In genomic region chr3:71006810-71007785, GRCh38 we compare ENCODE assay signal across 8 cellular contexts.
DNase-seq lines count a peak whose midpoint lies in the region; ATAC-seq, FAIRE-seq and TF ChIP-seq lines count a peak whose summit lies in the region.

No MANE protein-coding gene starts in this region.

- TF ChIP-seq POLR2A in erythroblast (IDR thresholded peaks at IDR 0.05; ENCODE audit: low read length), result no peak

- H3K9me3 ChIP-seq in naive thymus-derived CD4-positive, alpha-beta T cell (ENCODE audit: control insufficient read depth in 2 of 3, low read length in 3 of 3), result no peaks in the 10 kb centered on the region

- FAIRE-seq in D721Med (lab: Jason Lieb, UNC), result no peak
- peak; percentile 71 for FAIRE-seq in RCC 7860 (lab: Jason Lieb, UNC)

- H3K4me3 Mint-ChIP-seq in HFFc6, result no peak overlapping the region
- peak overlapping the region in 5 of 10 donors; percentile 34 to 62 (median 49) for H3K4me3 Mint-ChIP-seq in naive thymus-derived CD4-positive, alpha-beta T cell

- H3K36me3 ChIP-seq in naive thymus-derived CD4-positive, alpha-beta T cell (ENCODE audit: control insufficient read depth in 2 of 3, insufficient read depth in 3 of 3, low read length in 3 of 3), result peaks cover 0 to 10% (median 4%) of the 10 kb centered on the region in 3 experiments

- intact Hi-C loops in naive thymus-derived CD4-positive, alpha-beta T cell (cut with micrococcal nuclease), result loop anchor here (1.0 to 5.0 kb wide), 8 partner anchors 10 to 579 kb away; no protein-coding TSS in a partner anchor

- H3K4me3 ChIP-seq in naive thymus-derived CD4-positive, alpha-beta T cell (ENCODE audit: low read length), result no peak overlapping the region

- peak overlapping the region; percentile 74 for H3K27ac ChIP-seq in naive thymus-derived CD4-positive, alpha-beta T cell (ENCODE audit: low read depth, low read length)

- ATAC-seq in naive thymus-derived CD4-positive, alpha-beta T cell, result peak; percentile 54
- ATAC-seq in HG03095 (IDR thresholded peaks at IDR 0.05; ENCODE audit: unreplicated experiment) (no peak), GM21619 (IDR thresholded peaks at IDR 0.05; ENCODE audit: unreplicated experiment) (no peak)

- DNase-seq in D721Med (ENCODE audit: insufficient read length, low spot score) (no peak), HFFc6 (no peak), RCC 7860 (ENCODE audit: low spot score) (peak; percentile 17), erythroblast (lab: John Stamatoyannopoulos, UW) (peak; percentile 36 to 49), NCI-H446 treated with DMSO at 0.1 percent for 48 hours (lab: John Stamatoyannopoulos, UW) (no peak)
- DNase-seq in naive thymus-derived CD4-positive, alpha-beta T cell, result peak in 5 of 9 donors; percentile 25 to 45 (median 40)

- H3K27me3 Mint-ChIP-seq in HFFc6 (ENCODE audit: insufficient read depth), result no peaks in the 10 kb centered on the region
- no peaks in the 10 kb centered on the region for H3K27me3 Mint-ChIP-seq in naive thymus-derived CD4-positive, alpha-beta T cell

- CTCF ChIA-PET in naive thymus-derived CD4-positive, alpha-beta T cell (lab: Charles Lee), result interaction anchor here (0.7 to 1.2 kb wide), 8 partner anchors 44 to 1247 kb away, joined by 3 to 4 read pairs (median 3); no protein-coding TSS in a partner anchor

- no peaks in the 10 kb centered on the region for H3K27me3 ChIP-seq in naive thymus-derived CD4-positive, alpha-beta T cell (ENCODE audit: control insufficient read depth in 2 of 2, insufficient read depth in 2 of 2, low read length in 2 of 2)

- peaks cover 20 to 49% of the 10 kb centered on the region in 2 donors for H3K4me1 ChIP-seq in naive thymus-derived CD4-positive, alpha-beta T cell (ENCODE audit: control insufficient read depth in 2 of 2, insufficient read depth in 2 of 2, low read length in 2 of 2)

- peaks cover 40% of the 10 kb centered on the region for H3K4me1 Mint-ChIP-seq in HFFc6 (ENCODE audit: low read depth)
- H3K4me1 Mint-ChIP-seq in naive thymus-derived CD4-positive, alpha-beta T cell, result peaks cover 35 to 84% (median 75%) of the 10 kb centered on the region in 7 donors

- no peaks in the 10 kb centered on the region for H3K9me3 Mint-ChIP-seq in HFFc6
- H3K9me3 Mint-ChIP-seq in naive thymus-derived CD4-positive, alpha-beta T cell, result no peaks in the 10 kb centered on the region

- H3K27ac Mint-ChIP-seq in HFFc6, result peak overlapping the region; percentile 21; the same call in 1 of the 2 replicates
- peak overlapping the region in 8 of 9 donors; percentile 40 to 91 (median 87) for H3K27ac Mint-ChIP-seq in naive thymus-derived CD4-positive, alpha-beta T cell

- H3K36me3 Mint-ChIP-seq in HFFc6 (ENCODE audit: low read depth), result peaks cover 11% of the 10 kb centered on the region; the same call in 1 of the 2 replicates
- peaks cover 0 to 9% (median 0%) of the 10 kb centered on the region in 5 donors for H3K36me3 Mint-ChIP-seq in naive thymus-derived CD4-positive, alpha-beta T cell

- peak; percentile 56 for TF ChIP-seq CTCF in D721Med (IDR thresholded peaks at IDR 0.05; ENCODE audit: insufficient read depth, missing control alignments)
- peak; percentile 74 for TF ChIP-seq CTCF in HFFc6 (IDR thresholded peaks at IDR 0.05)

- POLR2A ChIA-PET in naive thymus-derived CD4-positive, alpha-beta T cell (lab: Charles Lee), result interaction anchor here (0.6 to 2.1 kb wide), 4 partner anchors 55 to 1435 kb away, joined by 3 to 7 read pairs (median 4); no protein-coding TSS in a partner anchor

Comparison
In these comparisons a context has a peak if more than half of its experiments do, and no peak if none do; other contexts are left out.
1. DNase-seq: peak in RCC 7860 (single experiment), erythroblast (2 of 2) and naive thymus-derived CD4-positive, alpha-beta T cell (5 of 9); none in D721Med (single experiment), HFFc6 (single experiment) and NCI-H446 treated with DMSO at 0.1 percent for 48 hours (single experiment).